In genomic region chr1:160630523-160631087, GRCh38 we compare ENCODE assay signal across 15 cellular contexts. TPM values are rescaled to one million over a fixed set of nuclear protein-coding genes. Genes with fewer than 3 reads are reported as not detected.
DNase-seq lines count a peak whose midpoint lies in the region; ATAC-seq and TF ChIP-seq lines count a peak whose summit lies in the region.
"Had no signal": no experiment of that assay in that cellular context is flagged by ENCODE, and none has a peak within 500 bp of the region (broad histone marks: within the 10 kb centered on the region; RNA-seq: fewer than 3 reads in every experiment).

No MANE protein-coding gene starts in this region.

- H3K27ac Mint-ChIP-seq in activated CD8-positive, alpha-beta memory T cell treated with anti-CD3 and anti-CD28 coated beads, Interleukin-2, amount 10 ng/mL, durations not matched to agents 7 days and 5 days = peak overlapping the region; percentile 97
- peak overlapping the region; percentile 94 for H3K27ac Mint-ChIP-seq in activated naive CD8-positive, alpha-beta T cell treated with anti-CD3 and anti-CD28 coated beads for 36 hours

- TF ChIP-seq POLR2A in spleen (IDR thresholded peaks at IDR 0.05) = no peak

- intact Hi-C loops in spleen (cut with DNase I; ENCODE audit: low total_unique reads) = no loop called here
- intact Hi-C loops in PC-9 (cut with micrococcal nuclease; ENCODE audit: unreplicated experiment) = no loop called here

- no peaks in the 10 kb centered on the region for H3K9me3 ChIP-seq in spleen
- H3K9me3 ChIP-seq in PC-9 (ENCODE audit: insufficient read depth, low read depth) = no peaks in the 10 kb centered on the region

- H3K79me2 ChIP-seq in PC-9 (ENCODE audit: low read depth) = no peaks in the 10 kb centered on the region

- H3K4me3 ChIP-seq in spleen (no peak overlapping the region), PC-9 (no peak overlapping the region)

- H3F3A ChIP-seq in PC-9 (ENCODE audit: insufficient read depth, low read depth) = no peaks in the 10 kb centered on the region

- 63 to 76% (median 67%) methylated on average over 5 of the region's 5 CpGs for WGBS in spleen, 5 donors

- H3K27ac ChIP-seq in spleen (peak overlapping the region in 6 of 8 donors; percentile 52 to 79 (median 73)), PC-9 (no peak overlapping the region)

- no peak for ATAC-seq in activated CD8-positive, alpha-beta memory T cell treated with anti-CD3 and anti-CD28 coated beads, Interleukin-2, amount 10 ng/mL, durations not matched to agents 7 days and 5 days
- ATAC-seq: Panc1 had no signal

- POLR2A ChIA-PET in PC-9 (lab: Charles Lee; ENCODE audit: unreplicated experiment) = no interaction called here

- peaks cover 95% of the 10 kb centered on the region for H3K4me1 Mint-ChIP-seq in activated CD8-positive, alpha-beta memory T cell treated with anti-CD3 and anti-CD28 coated beads, Interleukin-2, amount 10 ng/mL, durations not matched to agents 7 days and 5 days
- peaks cover 89% of the 10 kb centered on the region for H3K4me1 Mint-ChIP-seq in activated naive CD8-positive, alpha-beta T cell treated with anti-CD3 and anti-CD28 coated beads for 36 hours

- H3K36me3 ChIP-seq in spleen = peaks cover 0 to 14% (median 0%) of the 10 kb centered on the region in 6 donors
- H3K36me3 ChIP-seq in PC-9 (ENCODE audit: low read depth) = no peaks in the 10 kb centered on the region

- BruUV-seq in PC-9 (replicated peaks; lab: Mats Ljungman, UMichigan) = no TSS peak

- no peak for TF ChIP-seq CTCF in spleen (IDR thresholded peaks at IDR 0.05 in 8 of 11, conservative IDR thresholded peaks at IDR 0.05 in 3 of 11)
- TF ChIP-seq CTCF in PC-9 (conservative IDR thresholded peaks at IDR 0.05) = no peak

- DNase-seq in activated CD8-positive, alpha-beta memory T cell treated with anti-CD3 and anti-CD28 coated beads, Interleukin-2, amount 10 ng/mL, durations not matched to agents 7 days and 5 days = peak; percentile 36
- no peak for DNase-seq in activated CD8-positive, alpha-beta memory T cell treated with anti-CD3 and anti-CD28 coated beads, Interleukin-2, amount 50 U/mL, for 48 hours
- DNase-seq in NCI-H69 (lab: John Stamatoyannopoulos, UW) = peak; percentile 22
- DNase-seq in activated naive CD8-positive, alpha-beta T cell treated with anti-CD3 and anti-CD28 coated beads for 36 hours = no peak
- DNase-seq in spleen = no peak
- no peak for DNase-seq in SK-N-DZ (ENCODE audit: low spot score)
- no peak for DNase-seq in NCI-H446 (lab: John Stamatoyannopoulos, UW)
- DNase-seq in PC-9 = no peak
- DNase-seq: activated CD4-positive, CD25-positive, alpha-beta regulatory T cell; GOT3; NCI-H1694 treated with DMSO at 0.1 percent for 48 hours had no signal

- no peaks in the 10 kb centered on the region for H3K27me3 Mint-ChIP-seq in activated CD8-positive, alpha-beta memory T cell treated with anti-CD3 and anti-CD28 coated beads, Interleukin-2, amount 10 ng/mL, durations not matched to agents 7 days and 5 days
- no peaks in the 10 kb centered on the region for H3K27me3 Mint-ChIP-seq in activated naive CD8-positive, alpha-beta T cell treated with anti-CD3 and anti-CD28 coated beads for 36 hours

- H3K4me3 Mint-ChIP-seq in activated CD8-positive, alpha-beta memory T cell treated with anti-CD3 and anti-CD28 coated beads, Interleukin-2, amount 10 ng/mL, durations not matched to agents 7 days and 5 days = peak overlapping the region; percentile 33
- H3K4me3 Mint-ChIP-seq in activated naive CD8-positive, alpha-beta T cell treated with anti-CD3 and anti-CD28 coated beads for 36 hours = peak overlapping the region; percentile 18

- H3K4me1 ChIP-seq in spleen = peaks cover 36 to 98% (median 77%) of the 10 kb centered on the region in 6 donors
- H3K4me1 ChIP-seq in PC-9 (replicated peaks; ENCODE audit: insufficient read depth) = no peaks in the 10 kb centered on the region

- H2AFZ ChIP-seq in PC-9 = no peak overlapping the region

- H3K36me3 Mint-ChIP-seq in activated CD8-positive, alpha-beta memory T cell treated with anti-CD3 and anti-CD28 coated beads, Interleukin-2, amount 10 ng/mL, durations not matched to agents 7 days and 5 days = peaks cover 77% of the 10 kb centered on the region
- peaks cover 86% of the 10 kb centered on the region for H3K36me3 Mint-ChIP-seq in activated naive CD8-positive, alpha-beta T cell treated with anti-CD3 and anti-CD28 coated beads for 36 hours

- H3K4me2 ChIP-seq in PC-9 = no peak overlapping the region

- no peaks in the 10 kb centered on the region for H3K9me2 ChIP-seq in PC-9 (ENCODE audit: insufficient read depth)

- H3K27me3 ChIP-seq in spleen (replicated peaks in 1 of 7) = no peaks in the 10 kb centered on the region
- peaks cover 38% of the 10 kb centered on the region; the same call in 1 of the 2 replicates for H3K27me3 ChIP-seq in PC-9 (ENCODE audit: insufficient read depth, low read depth)

- CTCF ChIA-PET in activated CD8-positive, alpha-beta memory T cell treated with anti-CD3 and anti-CD28 coated beads, Interleukin-2, amount 10 ng/mL, durations not matched to agents 7 days and 5 days (lab: Charles Lee) = interaction anchor here (1.8 to 2.5 kb wide), 3 partner anchors 9 to 45 kb away, joined by 7 to 10 read pairs (median 9); partner anchors contain the start of gene SLAMF1
- CTCF ChIA-PET in PC-9 (lab: Charles Lee) = no interaction called here

- no peaks in the 10 kb centered on the region for H4K20me1 ChIP-seq in PC-9 (ENCODE audit: insufficient read depth)

- no peaks in the 10 kb centered on the region for H3K9me3 Mint-ChIP-seq in activated CD8-positive, alpha-beta memory T cell treated with anti-CD3 and anti-CD28 coated beads, Interleukin-2, amount 10 ng/mL, durations not matched to agents 7 days and 5 days (ENCODE audit: low read depth)
- H3K9me3 Mint-ChIP-seq in activated naive CD8-positive, alpha-beta T cell treated with anti-CD3 and anti-CD28 coated beads for 36 hours = peaks cover 5% of the 10 kb centered on the region

RNA-seq across cellular contexts. Expression of gene SLAMF1, which starts 16.2 kb away (rescaled TPM):
- 100 to 1,000 TPM in 1 of 2 experiments, 10 to 100 TPM in 1; 59.3 to 105 TPM for total RNA-seq in activated CD8-positive, alpha-beta memory T cell treated with anti-CD3 and anti-CD28 coated beads, Interleukin-2, amount 10 ng/mL, durations not matched to agents 7 days and 5 days
- 10 to 100 TPM; 39.8 to 41.6 TPM for total RNA-seq in activated naive CD8-positive, alpha-beta T cell treated with anti-CD3 and anti-CD28 coated beads for 36 hours
- total RNA-seq in spleen (10 to 100 TPM in 6 of 7 donors, 1 to 10 TPM in 1; 7.4 to 18.3 (median 11.3) TPM), PC-9 (2021) (not detected in 2 replicates)
- polyA plus RNA-seq in spleen = 1 to 10 TPM; 2.8 to 3.9 (median 3.2) TPM
- not detected in 2 replicates for polyA plus RNA-seq in SK-N-DZ (2014; cell fraction: cytosol; rRNA removed)
- polyA plus RNA-seq in SK-N-DZ (2014; cell fraction: nucleus; rRNA removed) = not detected in 2 replicates
- total RNA-seq: G401, lung microvascular endothelial cell, temporal lobe had no signal

RNA-seq across cellular contexts. Expression of gene CD84, which starts 51.3 kb away (rescaled TPM):
- total RNA-seq in activated CD8-positive, alpha-beta memory T cell treated with anti-CD3 and anti-CD28 coated beads, Interleukin-2, amount 10 ng/mL, durations not matched to agents 7 days and 5 days = 10 to 100 TPM; 29.9 to 34.6 TPM
- 10 to 100 TPM; 13.5 to 13.7 TPM for total RNA-seq in activated naive CD8-positive, alpha-beta T cell treated with anti-CD3 and anti-CD28 coated beads for 36 hours
- 10 to 100 TPM; 50.3 to 76.1 (median 62.5) TPM for total RNA-seq in spleen
- 10 to 100 TPM in 1 of 3 donors, 1 to 10 TPM in 2; 4.7 to 10.9 (median 5.4) TPM for polyA plus RNA-seq in spleen
- polyA plus RNA-seq in SK-N-DZ (2014; cell fraction: cytosol; rRNA removed) = not detected in 2 replicates
- not detected in 2 replicates for polyA plus RNA-seq in SK-N-DZ (2014; cell fraction: nucleus; rRNA removed)
- total RNA-seq in PC-9 (2021) = not detected in 2 replicates
- total RNA-seq: G401, lung microvascular endothelial cell had no signal

Comparison
In these comparisons a context has a peak if more than half of its experiments do, and no peak if none do; other contexts are left out.
1. DNase-seq: peak in activated CD8-positive, alpha-beta memory T cell treated with anti-CD3 and anti-CD28 coated beads, Interleukin-2, amount 10 ng/mL, durations not matched to agents 7 days and 5 days (single experiment) and NCI-H69 (single experiment); none in activated CD8-positive, alpha-beta memory T cell treated with anti-CD3 and anti-CD28 coated beads, Interleukin-2, amount 50 U/mL, for 48 hours (single experiment), activated naive CD8-positive, alpha-beta T cell treated with anti-CD3 and anti-CD28 coated beads for 36 hours (single experiment), spleen (single experiment), SK-N-DZ (single experiment), NCI-H446 (0 of 2) and PC-9 (0 of 2).
2. RNA of gene CD84, which starts 51.3 kb away (total RNA-seq): 50.3 to 76.1 TPM in spleen, 29.9 to 34.6 TPM in activated CD8-positive, alpha-beta memory T cell treated with anti-CD3 and anti-CD28 coated beads, Interleukin-2, amount 10 ng/mL, durations not matched to agents 7 days and 5 days and 13.5 to 13.7 TPM in activated naive CD8-positive, alpha-beta T cell treated with anti-CD3 and anti-CD28 coated beads for 36 hours; not detected in PC-9; every median in the first group is over 10 times any median in the second.